8 cellular contexts compared by ENCODE assay signal in the genomic region with DNA sequence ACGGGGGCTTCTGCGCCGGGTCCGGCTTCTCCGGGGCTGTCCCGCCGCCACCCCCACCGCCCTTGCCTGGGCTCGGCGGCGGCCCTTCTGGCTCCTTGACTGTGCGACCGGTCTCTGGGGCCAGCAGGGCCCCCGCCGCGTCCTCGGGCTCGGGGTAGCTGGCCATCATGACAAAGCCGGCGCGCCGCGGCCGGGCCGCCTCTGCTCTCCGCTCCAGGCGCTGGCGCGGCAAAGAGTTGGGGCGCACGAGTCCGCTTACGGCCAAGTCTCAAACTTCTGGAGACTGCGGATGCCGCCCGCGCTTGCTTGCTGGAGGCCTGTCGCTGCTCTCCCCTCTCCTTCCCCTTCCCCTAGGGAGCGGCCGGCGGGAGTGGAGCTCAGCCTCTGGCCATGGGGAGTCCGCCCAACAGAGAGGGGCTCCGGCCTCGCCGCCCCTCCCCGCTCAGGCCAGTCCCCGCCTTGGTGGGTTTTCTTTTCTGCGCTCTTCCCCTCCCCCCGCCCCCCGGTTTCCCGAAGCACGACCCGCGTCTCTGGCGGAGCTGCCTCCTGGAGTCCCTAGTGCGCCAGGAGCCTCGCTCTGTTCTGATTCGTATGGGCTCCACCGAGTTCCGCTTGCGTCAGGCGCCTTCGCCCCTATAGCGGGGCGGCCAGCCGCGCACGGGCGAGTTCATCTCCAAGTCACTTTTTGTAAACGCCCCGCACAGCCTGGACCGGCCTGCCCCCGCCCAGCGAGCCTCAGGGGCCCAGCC. TPM values are rescaled to one million over a fixed set of nuclear protein-coding genes. Genes with fewer than 3 reads are reported as not detected.
DNase-seq lines count a peak whose midpoint lies in the region; ATAC-seq, FAIRE-seq and TF ChIP-seq lines count a peak whose summit lies in the region.

Gene FOXL2 (minus strand): TSS at position 584 of the 749 bp plus-strand sequence. CDS start 415 bp downstream, at position 169.
Gene FOXL2NB (plus strand): TSS at position 664 of the 749 bp plus-strand sequence. CDS start 148 bp downstream, outside the sequence.

- H3K9me3 Mint-ChIP-seq in central memory CD8-positive, alpha-beta T cell: no peaks in the 10 kb centered on the region
- H3K9me3 Mint-ChIP-seq in memory B cell: no peaks in the 10 kb centered on the region

- peak; percentile 29 for ATAC-seq in central memory CD8-positive, alpha-beta T cell (replicated peaks; ENCODE audit: extremely low read depth, poor library complexity, severe bottlenecking)
- ATAC-seq in memory B cell (ENCODE audit: low read depth): peak; percentile 45
- no peak for ATAC-seq in HG02678 (IDR thresholded peaks at IDR 0.05; ENCODE audit: unreplicated experiment)
- no peak for ATAC-seq in GM21528 (IDR thresholded peaks at IDR 0.05; ENCODE audit: low FRiP score, unreplicated experiment)

- no peak within 1 kb of the TSS for H3K27ac ChIP-seq in urinary bladder (ENCODE audit: low read depth)

- peaks cover 86% of the 10 kb centered on the region for H3K27me3 Mint-ChIP-seq in central memory CD8-positive, alpha-beta T cell
- peaks cover 33% of the 10 kb centered on the region for H3K27me3 Mint-ChIP-seq in memory B cell

- H3K4me3 ChIP-seq in urinary bladder (ENCODE audit: low read depth, low read length): peak within 1 kb of the TSS; percentile 44

- peak; percentile 95 for DNase-seq in Daoy (ENCODE audit: low read depth)
- DNase-seq in NCI-H2196 (lab: John Stamatoyannopoulos, UW; ENCODE audit: unreplicated experiment): peak; percentile 44
- no peak for DNase-seq in central memory CD8-positive, alpha-beta T cell (ENCODE audit: low spot score in 2 of 2)
- no peak for DNase-seq in memory B cell (ENCODE audit: low spot score in 2 of 2)
- DNase-seq in GM12892 (ENCODE audit: insufficient read length): no peak

- H3K4me1 ChIP-seq in urinary bladder (ENCODE audit: insufficient read depth): no peaks in the 10 kb centered on the region

- peaks cover 17% of the 10 kb centered on the region for H3K4me1 Mint-ChIP-seq in central memory CD8-positive, alpha-beta T cell
- H3K4me1 Mint-ChIP-seq in memory B cell: peaks cover 13% of the 10 kb centered on the region

- H3K36me3 Mint-ChIP-seq in central memory CD8-positive, alpha-beta T cell (ENCODE audit: insufficient read depth): peaks cover 2% of the 10 kb centered on the region
- H3K36me3 Mint-ChIP-seq in memory B cell: peaks cover 3% of the 10 kb centered on the region

- WGBS in urinary bladder: under 1% methylated on average over 74 of the region's 74 CpGs

- H3K27ac Mint-ChIP-seq in central memory CD8-positive, alpha-beta T cell (ENCODE audit: low read depth): no peak within 1 kb of the TSS
- H3K27ac Mint-ChIP-seq in memory B cell: no peak within 1 kb of the TSS

- peak within 1 kb of the TSS; percentile 64 for H3K4me3 Mint-ChIP-seq in central memory CD8-positive, alpha-beta T cell
- peak within 1 kb of the TSS; percentile 77 for H3K4me3 Mint-ChIP-seq in memory B cell

- no peaks in the 10 kb centered on the region for H3K36me3 ChIP-seq in urinary bladder (ENCODE audit: insufficient read depth)

- TF ChIP-seq POLR2A in GM12892 (IDR thresholded peaks at IDR 0.05; ENCODE audit: low read depth, low read length): no peak

- no peak for FAIRE-seq in GM12892 (lab: Jason Lieb, UNC)

RNA-seq across cellular contexts. Expression of gene FOXL2, which starts in this region (rescaled TPM):
- 8.0 and 9.0 TPM in 2 replicates for total RNA-seq in Daoy (2014; rRNA removed; shearing (Covaris generic))
- not detected for total RNA-seq in urinary bladder
- not detected for polyA plus RNA-seq in urinary bladder
- polyA plus RNA-seq in GM12892 (2012; ENCODE audit: missing spikeins): not detected

RNA-seq across cellular contexts. Expression of gene FOXL2NB, which starts in this region (rescaled TPM):
- total RNA-seq in Daoy (2014; rRNA removed; shearing (Covaris generic)): 4.1 and 7.2 TPM in 2 replicates
- total RNA-seq in urinary bladder: not detected
- polyA plus RNA-seq in urinary bladder: not detected
- polyA plus RNA-seq in GM12892 (2012; ENCODE audit: missing spikeins): not detected

Comparison
In these comparisons a context has a peak if more than half of its experiments do, and no peak if none do; other contexts are left out.
1. DNase-seq: peak in Daoy (single experiment) and NCI-H2196 (single experiment); none in central memory CD8-positive, alpha-beta T cell (0 of 2), memory B cell (0 of 2) and GM12892 (single experiment).
2. ATAC-seq: peak in central memory CD8-positive, alpha-beta T cell (single experiment) and memory B cell (single experiment); none in HG02678 (single experiment) and GM21528 (single experiment).